8 cellular contexts compared by ENCODE assay signal in the genomic region with DNA sequence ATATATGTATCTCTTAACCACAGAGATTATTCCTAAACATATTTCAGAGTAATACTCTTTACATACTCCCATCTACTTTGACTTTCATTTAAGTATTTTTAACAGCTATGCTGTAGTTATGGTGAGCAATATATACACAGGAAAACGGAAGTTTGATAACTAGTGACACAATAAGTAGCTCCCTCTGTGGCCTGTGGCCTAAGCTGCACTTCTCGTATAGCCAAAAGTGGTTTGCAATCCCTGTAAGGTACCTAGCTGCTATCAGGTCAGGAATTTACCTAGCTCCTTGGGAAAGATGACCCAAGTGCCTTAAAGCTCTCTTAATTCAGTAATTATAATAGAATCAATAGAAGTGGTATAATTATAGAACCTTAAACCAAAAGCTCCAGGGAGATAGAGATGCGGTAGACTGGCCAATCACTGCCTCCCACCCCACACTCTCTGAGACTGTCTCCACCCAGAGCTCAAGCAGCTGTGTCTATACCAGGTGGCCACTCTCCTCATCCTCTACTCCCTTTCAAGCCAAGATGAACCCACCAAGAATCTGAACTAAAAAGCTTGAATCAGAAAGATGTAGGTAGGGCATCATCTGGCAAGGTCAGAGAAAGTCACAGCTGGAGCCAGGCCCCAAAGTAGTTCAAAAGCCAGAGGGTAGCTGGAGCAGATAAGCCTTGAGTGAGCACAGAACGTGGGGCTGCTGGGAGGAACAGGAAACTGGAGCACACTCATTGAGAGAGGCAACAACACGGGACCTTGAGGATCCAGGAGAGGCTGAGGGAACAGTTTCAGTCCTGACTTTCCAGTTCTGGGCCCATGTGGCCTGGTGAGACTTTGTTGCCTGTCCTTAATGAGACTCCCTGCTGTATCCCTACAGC.
DNase-seq lines count a peak whose midpoint lies in the region; ATAC-seq, FAIRE-seq and TF ChIP-seq lines count a peak whose summit lies in the region.

No MANE protein-coding gene starts in this region.

- no peak overlapping the region for H3K14ac ChIP-seq in H9 (ENCODE audit: insufficient read depth, low read length)

- H3K27ac Mint-ChIP-seq in H9, result peak overlapping the region in 1 of 3 experiments; percentile 74; a peak in 1 of 7 replicates

- H3K27ac ChIP-seq in HepG2 (ENCODE audit: extremely low read length, insufficient read depth, low read length) (no peak overlapping the region), H9 (ENCODE audit: insufficient read length, low read depth, low read length) (no peak overlapping the region), psoas muscle (no peak overlapping the region)

- H3K23ac ChIP-seq in H9 (ENCODE audit: insufficient read length, low read depth, low read length), result no peak overlapping the region

- ATAC-seq in HG02623 (IDR thresholded peaks at IDR 0.05; ENCODE audit: unreplicated experiment), result peak; percentile 58
- peak; percentile 48; the same call in 2 of the 3 replicates for ATAC-seq in HepG2
- no peak for ATAC-seq in psoas muscle

- TF ChIP-seq EP300 in HepG2 (IDR thresholded peaks at IDR 0.05; ENCODE audit: low read depth in 2 of 2, low read length in 2 of 2), result no peak
- TF ChIP-seq EP300 in HepG2 (CRISPR knock-in tag; IDR thresholded peaks at IDR 0.05; ENCODE audit: borderline replicate concordance), result no peak

- H2BK120ac ChIP-seq in H9 (ENCODE audit: low read depth, low read length, poor library complexity, severe bottlenecking), result no peak overlapping the region

- no peak overlapping the region for H3T11ph ChIP-seq in H9 (ENCODE audit: low read length)

- H2BK15ac ChIP-seq in H9 (ENCODE audit: low read depth, low read length), result no peak overlapping the region

- no peaks in the 10 kb centered on the region for H3K79me1 ChIP-seq in H9 (ENCODE audit: insufficient read depth, low read depth, low read length, poor library complexity, severe bottlenecking)

- H3K79me2 ChIP-seq in HepG2 (ENCODE audit: insufficient read depth, low read length) (no peaks in the 10 kb centered on the region), H9 (ENCODE audit: insufficient read depth, low read length) (no peaks in the 10 kb centered on the region)

- H3K4me3 Mint-ChIP-seq in H9, result no peak overlapping the region

- H4K5ac ChIP-seq in H9 (ENCODE audit: insufficient read length, low read depth, low read length), result no peak overlapping the region

- H3K18ac ChIP-seq in H9 (ENCODE audit: insufficient read length, low read depth, low read length), result no peak overlapping the region

- H2BK20ac ChIP-seq in H9 (ENCODE audit: low read depth, low read length, poor library complexity, severe bottlenecking), result no peak overlapping the region

- H2BK5ac ChIP-seq in H9 (ENCODE audit: insufficient read length, low read length), result no peak overlapping the region

- H3K4me3 ChIP-seq in HepG2 (replicated peaks in 1 of 3; ENCODE audit: insufficient read depth in 1 of 3, low read depth in 2 of 3, low read length in 3 of 3) (no peak overlapping the region), psoas muscle (no peak overlapping the region)

- POLR2A ChIA-PET in HepG2 (lab: Yijun Ruan, JAX), result no interaction called here

- H3K4me1 Mint-ChIP-seq in H9, result peaks cover 14 to 19% of the 10 kb centered on the region in 2 experiments

- H4K91ac ChIP-seq in H9 (ENCODE audit: insufficient read length, low read depth, low read length), result no peak overlapping the region

- H2AK5ac ChIP-seq in H9 (ENCODE audit: insufficient read length, low read length), result no peak overlapping the region

- 53% methylated on average over 5 of the region's 5 CpGs for WGBS in HepG2 (ENCODE audit: low lambda C conversion rate)
- no CpG with 5 or more reads among the region's 5 CpGs for WGBS in H9 (ENCODE audit: extremely low coverage, insufficient read length, low lambda C conversion rate)
- WGBS in psoas muscle, 3 donors, result 82 to 86% (median 83%) methylated on average over 5 of the region's 5 CpGs

- no peak overlapping the region for H4K8ac ChIP-seq in H9 (replicated peaks; ENCODE audit: insufficient read length, low read depth, low read length)

- no peaks in the 10 kb centered on the region for H3K27me3 Mint-ChIP-seq in H9 (ENCODE audit: low read depth)

- H3K9ac ChIP-seq in HepG2 (ENCODE audit: insufficient read depth, low read depth, low read length) (no peak overlapping the region), H9 (ENCODE audit: extremely low read depth, insufficient read length, low read length) (no peak overlapping the region)

- H2AFZ ChIP-seq in HepG2 (ENCODE audit: low read length), result no peak overlapping the region
- no peak overlapping the region for H2AFZ ChIP-seq in H9 (ENCODE audit: low read length)

- H3K36me3 Mint-ChIP-seq in H9 (ENCODE audit: insufficient read depth in 1 of 3, low read depth in 3 of 3), result peaks cover 16 to 20% (median 17%) of the 10 kb centered on the region in 3 experiments

- no peak for TF ChIP-seq POLR2A in HepG2 (IDR thresholded peaks at IDR 0.05; ENCODE audit: insufficient read depth in 1 of 2, low read depth in 2 of 2, low read length in 2 of 2)

- H3K27me3 ChIP-seq in HepG2 (ENCODE audit: control insufficient read depth in 1 of 2, insufficient read depth in 2 of 2, low read length in 2 of 2) (no peaks in the 10 kb centered on the region), H9 (ENCODE audit: insufficient read depth, low read length) (no peaks in the 10 kb centered on the region), psoas muscle (ENCODE audit: insufficient read depth in 3 of 3, low read length in 2 of 3) (no peaks in the 10 kb centered on the region)

- DNase-seq in GM18507 (ENCODE audit: extremely low spot score, insufficient read length, low read depth) (no peak), NOMO-1 treated with dmso at 0.1 percent for 144 hours (lab: John Stamatoyannopoulos, UW; ENCODE audit: unreplicated experiment) (peak; percentile 37), HepG2 (ENCODE audit: low spot score) (no peak), occipital lobe (lab: John Stamatoyannopoulos, UW) (no peak), DMS114 treated with DMSO at 0.1 percent for 48 hours (lab: John Stamatoyannopoulos, UW; ENCODE audit: unreplicated experiment) (no peak), H9 (no peak), psoas muscle (no peak)

- H3K9me3 ChIP-seq in HepG2 (ENCODE audit: low read length) (no peaks in the 10 kb centered on the region), H9 (ENCODE audit: control insufficient read depth, low read depth, low read length) (no peaks in the 10 kb centered on the region), psoas muscle (no peaks in the 10 kb centered on the region)

- TF ChIP-seq CTCF in HepG2 (CRISPR knock-in tag; IDR thresholded peaks at IDR 0.05), result no peak
- no peak for TF ChIP-seq CTCF in H9 (conservative IDR thresholded peaks at IDR 0.05)
- no peak for TF ChIP-seq CTCF in psoas muscle (IDR thresholded peaks at IDR 0.05)

- no peak for TF ChIP-seq RAD21 in HepG2 (CRISPR knock-in tag; IDR thresholded peaks at IDR 0.05)

- H3K9me3 Mint-ChIP-seq in H9, result peaks cover 9 to 13% of the 10 kb centered on the region in 2 experiments; a peak in 4 of 5 replicates

- H3K56ac ChIP-seq in H9 (ENCODE audit: insufficient read length, low read depth, low read length), result no peak overlapping the region

- no TSS peak for BruUV-seq in HepG2 (replicated peaks; lab: Mats Ljungman, UMichigan)

- H3K36me3 ChIP-seq in HepG2 (replicated peaks in 1 of 2; ENCODE audit: control insufficient read depth in 1 of 2, insufficient read depth in 2 of 2, low read length in 2 of 2) (0 out of 5 replicates have a peak, but pooled peaks cover 0 to 3% of the 10 kb centered on the region in 2 experiments), psoas muscle (ENCODE audit: insufficient read depth in 1 of 2, low read depth in 1 of 2) (no peaks in the 10 kb centered on the region)

- H3K23me2 ChIP-seq in H9 (ENCODE audit: insufficient read length, low read depth, low read length, poor library complexity, severe bottlenecking), result no peaks in the 10 kb centered on the region

- no peak overlapping the region for H2BK12ac ChIP-seq in H9 (ENCODE audit: insufficient read length, low read depth, low read length)

- H3K4ac ChIP-seq in H9 (ENCODE audit: low read depth, low read length), result no peak overlapping the region

- H4K20me1 ChIP-seq in HepG2 (ENCODE audit: insufficient read depth, low read length) (no peaks in the 10 kb centered on the region), H9 (ENCODE audit: control insufficient read depth, insufficient read depth, insufficient read length) (no peaks in the 10 kb centered on the region)

- intact Hi-C loops in HepG2 (cut with micrococcal nuclease; ENCODE audit: unreplicated experiment), result loop anchor here (10.0 kb wide), 2 partner anchors 244 to 306 kb away; no protein-coding TSS in a partner anchor
- intact Hi-C loops in psoas muscle (cut with DNase I), result no loop called here

- CTCF ChIA-PET in HepG2 (lab: Yijun Ruan, JAX; ENCODE audit: low intra/inter-chr PET ratio, low total read pairs), result no interaction called here

- H3K4me1 ChIP-seq in HepG2 (ENCODE audit: insufficient read depth, low read length), result no peaks in the 10 kb centered on the region
- no peaks in the 10 kb centered on the region for H3K4me1 ChIP-seq in H9 (ENCODE audit: insufficient read depth, low read length)
- no peaks in the 10 kb centered on the region for H3K4me1 ChIP-seq in psoas muscle

- H3K4me2 ChIP-seq in HepG2 (ENCODE audit: low read depth, low read length) (no peak overlapping the region), H9 (ENCODE audit: insufficient read depth, insufficient read length, low read length) (no peak overlapping the region)

- in situ Hi-C loops in HepG2 (cut with HindIII; ENCODE audit: extremely low pct_ligation_motif_present, low pct_unique_long_range_greater_than_20kb), result no loop called here

- FAIRE-seq in GM18507 (lab: Jason Lieb, UNC) (peak; percentile 53), HepG2 (lab: Jason Lieb, UNC) (no peak)

TF ChIP-seq in HepG2, 621 proteins besides CTCF, POLR2A, EP300 and RAD21 (continues in another document):
- TF ChIP-seq ZNF746 (CRISPR knock-in tag; IDR thresholded peaks at IDR 0.05) (no peak), RCOR2 (CRISPR knock-in tag; IDR thresholded peaks at IDR 0.05) (no peak)

Comparison
In these comparisons a context has a peak if more than half of its experiments do, and no peak if none do; other contexts are left out.
1. ATAC-seq: peak in HG02623 (single experiment) and HepG2 (single experiment); none in psoas muscle (0 of 4).